Comparison of ENCODE assay signal across 17 cellular contexts in the genomic region with DNA sequence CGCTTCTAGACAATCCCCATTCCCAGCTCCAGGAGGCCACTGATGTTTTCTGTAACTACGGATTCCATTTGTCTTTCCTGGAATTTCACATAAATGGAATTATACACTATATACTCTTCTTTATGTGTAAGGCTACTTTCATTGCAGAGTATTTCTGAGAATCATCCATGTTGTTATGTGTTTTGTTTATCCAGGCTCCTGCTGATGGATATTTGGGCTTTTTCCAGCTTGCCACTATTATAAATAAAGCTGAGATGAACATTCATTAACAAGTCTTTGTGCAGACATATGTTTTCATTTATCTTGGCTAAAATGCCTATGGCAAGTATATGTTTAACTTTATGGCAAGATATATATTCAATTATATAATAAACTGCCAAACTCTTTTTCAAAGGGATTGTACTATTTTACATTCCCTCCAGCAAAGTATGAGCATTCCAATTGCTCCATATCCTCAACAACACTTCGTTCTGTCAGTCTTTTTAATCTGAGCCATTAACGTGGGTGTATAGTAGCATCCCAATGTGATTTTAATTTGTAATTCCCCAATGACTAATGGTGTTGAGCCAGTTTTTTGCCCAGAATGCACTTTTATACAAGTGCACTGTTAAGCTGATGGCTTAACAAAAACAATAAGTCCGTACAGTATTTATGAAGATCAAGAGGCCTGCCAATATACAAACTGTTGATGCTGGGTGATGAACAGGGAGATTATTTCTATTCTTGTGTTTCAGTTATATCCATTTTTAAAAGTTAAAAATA. TPM values are rescaled to one million over a fixed set of nuclear protein-coding genes. Genes with fewer than 3 reads are reported as not detected.
A peak's percentile ranks its signal among the peaks of the same experiment; 100 is the strongest.
DNase-seq lines count a peak whose midpoint lies in the region; ATAC-seq, FAIRE-seq and TF ChIP-seq lines count a peak whose summit lies in the region.
"Had no signal": no experiment of that assay in that cellular context is flagged by ENCODE, and none has a peak within 500 bp of the region (broad histone marks: within the 10 kb centered on the region; RNA-seq: fewer than 3 reads in every experiment).

No MANE protein-coding gene starts in this region.

- H3K4me2 ChIP-seq in astrocyte (ENCODE audit: low read length), result peak overlapping the region; percentile 25

- FAIRE-seq in astrocyte (lab: Jason Lieb, UNC), result peak; percentile 55
- FAIRE-seq: G401.6 had no signal

- peaks cover 99% of the 10 kb centered on the region for H3K79me2 ChIP-seq in astrocyte (ENCODE audit: insufficient read depth, low read length)

- no peak overlapping the region for H3K4me3 ChIP-seq in astrocyte (ENCODE audit: insufficient read depth, low read depth, low read length)
- peak overlapping the region in 1 of 2 donors; percentile 19 for H3K4me3 ChIP-seq in foreskin fibroblast (ENCODE audit: low read depth in 1 of 2, low read length in 2 of 2)
- H3K4me3 ChIP-seq: HAP-1, Peyer's patch had no signal

- H3K36me3 ChIP-seq in astrocyte (ENCODE audit: insufficient read depth, low read length), result no peaks in the 10 kb centered on the region
- H3K36me3 ChIP-seq: HAP-1, Peyer's patch had no signal

- H3K27me3 ChIP-seq in astrocyte (ENCODE audit: insufficient read depth, low read length), result no peaks in the 10 kb centered on the region
- H3K27me3 ChIP-seq: Peyer's patch had no signal

- H3K9me3 ChIP-seq in astrocyte (ENCODE audit: insufficient read depth, low read depth, low read length), result no peaks in the 10 kb centered on the region
- H3K9me3 ChIP-seq: HAP-1, Peyer's patch had no signal

- TF ChIP-seq CTCF in astrocyte (IDR thresholded peaks at IDR 0.05; ENCODE audit: insufficient read depth, low read depth, low read length) (no peak), foreskin fibroblast (IDR thresholded peaks at IDR 0.05; ENCODE audit: low read depth, low read length) (no peak)

- H3K27ac Mint-ChIP-seq in activated naive CD4-positive, alpha-beta T cell treated with anti-CD3 and anti-CD28 coated beads, Interleukin-2, amount 50 U/mL, for 24 hours, result no peak overlapping the region
- no peak overlapping the region for H3K27ac Mint-ChIP-seq in activated naive CD4-positive, alpha-beta T cell treated with anti-CD3 and anti-CD28 coated beads, Interleukin-2, amount 50 U/mL, for 72 hours
- no peak overlapping the region for H3K27ac Mint-ChIP-seq in astrocyte (ENCODE audit: unreplicated experiment)

- H3K4me1 ChIP-seq in astrocyte (ENCODE audit: insufficient read depth, low read length), result peaks cover 6% of the 10 kb centered on the region

- H3K27ac ChIP-seq in astrocyte (ENCODE audit: low read depth, low read length) (no peak overlapping the region), substantia nigra (ENCODE audit: low read depth, low read length, poor library complexity, severe bottlenecking) (peak overlapping the region; percentile 39)
- H3K27ac ChIP-seq: Peyer's patch had no signal

- intact Hi-C loops in posterior cingulate gyrus (cut with DNase I), result loop anchor here (5.0 kb wide), 1 partner anchor 46 kb away; no protein-coding TSS in a partner anchor

- no peaks in the 10 kb centered on the region for H3K9me3 Mint-ChIP-seq in activated naive CD4-positive, alpha-beta T cell treated with anti-CD3 and anti-CD28 coated beads, Interleukin-2, amount 50 U/mL, for 24 hours
- H3K9me3 Mint-ChIP-seq in activated naive CD4-positive, alpha-beta T cell treated with anti-CD3 and anti-CD28 coated beads, Interleukin-2, amount 50 U/mL, for 72 hours, result no peaks in the 10 kb centered on the region
- H3K9me3 Mint-ChIP-seq in astrocyte (ENCODE audit: unreplicated experiment), result no peaks in the 10 kb centered on the region

- no peak overlapping the region for H2AFZ ChIP-seq in astrocyte (ENCODE audit: low read depth, low read length)

- no peaks in the 10 kb centered on the region for H3K27me3 Mint-ChIP-seq in activated naive CD4-positive, alpha-beta T cell treated with anti-CD3 and anti-CD28 coated beads, Interleukin-2, amount 50 U/mL, for 24 hours
- no peaks in the 10 kb centered on the region for H3K27me3 Mint-ChIP-seq in astrocyte (ENCODE audit: low read depth, unreplicated experiment)

- peaks cover 57% of the 10 kb centered on the region for H3K4me1 Mint-ChIP-seq in activated naive CD4-positive, alpha-beta T cell treated with anti-CD3 and anti-CD28 coated beads, Interleukin-2, amount 50 U/mL, for 24 hours
- peaks cover 22% of the 10 kb centered on the region for H3K4me1 Mint-ChIP-seq in astrocyte (ENCODE audit: low read depth, unreplicated experiment)

- H4K20me1 ChIP-seq in astrocyte (ENCODE audit: insufficient read depth, low read length), result peaks cover 98% of the 10 kb centered on the region

- H3K4me3 Mint-ChIP-seq in activated naive CD4-positive, alpha-beta T cell treated with anti-CD3 and anti-CD28 coated beads, Interleukin-2, amount 50 U/mL, for 24 hours, result peak overlapping the region; percentile 23
- no peak overlapping the region for H3K4me3 Mint-ChIP-seq in astrocyte (ENCODE audit: unreplicated experiment)

- peaks cover 4% of the 10 kb centered on the region for H3K36me3 Mint-ChIP-seq in activated naive CD4-positive, alpha-beta T cell treated with anti-CD3 and anti-CD28 coated beads, Interleukin-2, amount 50 U/mL, for 24 hours
- no peaks in the 10 kb centered on the region for H3K36me3 Mint-ChIP-seq in activated naive CD4-positive, alpha-beta T cell treated with anti-CD3 and anti-CD28 coated beads, Interleukin-2, amount 50 U/mL, for 72 hours
- peaks cover 1% of the 10 kb centered on the region for H3K36me3 Mint-ChIP-seq in astrocyte (ENCODE audit: low read depth, unreplicated experiment)

- no peak overlapping the region for H3K9ac ChIP-seq in astrocyte (ENCODE audit: low read length)

- no peak for DNase-seq in activated naive CD4-positive, alpha-beta T cell treated with anti-CD3 and anti-CD28 coated beads, Interleukin-2, amount 50 U/mL, for 72 hours (ENCODE audit: low spot score in 2 of 2)
- DNase-seq in astrocyte (ENCODE audit: low read depth), result no peak
- DNase-seq in foreskin fibroblast, result peak; percentile 55 to 76
- DNase-seq in substantia nigra (lab: John Stamatoyannopoulos, UW), result no peak
- DNase-seq in ecto neural progenitor cell (ENCODE audit: low spot score), result no peak
- no peak for DNase-seq in NCI-H1436 (lab: John Stamatoyannopoulos, UW)
- no peak for DNase-seq in posterior cingulate gyrus
- DNase-seq: 8988T, Kasumi-1, NCI-H1105 treated with DMSO at 0.1 percent for 48 hours, NCI-H1930, NCI-H510A treated with DMSO at 0.1 percent for 48 hours, Peyer's patch, SHP77 treated with DMSO at 0.1 percent for 48 hours had no signal

- ATAC-seq in activated naive CD4-positive, alpha-beta T cell treated with anti-CD3 and anti-CD28 coated beads, Interleukin-2, amount 50 U/mL, for 72 hours, result no peak

RNA-seq across cellular contexts. Expression of gene RYBP, which starts 50.6 kb away (rescaled TPM):
- total RNA-seq in activated naive CD4-positive, alpha-beta T cell treated with anti-CD3 and anti-CD28 coated beads, Interleukin-2, amount 50 U/mL, for 72 hours, result 10 to 100 TPM; 15.9 to 36.6 TPM
- total RNA-seq in astrocyte, result 24.4 and 24.9 TPM in 2 replicates

Comparison
In these comparisons a context has a peak if more than half of its experiments do, and no peak if none do; other contexts are left out.
1. DNase-seq: peak in foreskin fibroblast (2 of 2); none in activated naive CD4-positive, alpha-beta T cell treated with anti-CD3 and anti-CD28 coated beads, Interleukin-2, amount 50 U/mL, for 72 hours (0 of 2), astrocyte (single experiment), substantia nigra (0 of 49), ecto neural progenitor cell (single experiment), NCI-H1436 (single experiment) and posterior cingulate gyrus (0 of 10).